Comparison of ENCODE assay signal across 8 cellular contexts in the genomic region with DNA sequence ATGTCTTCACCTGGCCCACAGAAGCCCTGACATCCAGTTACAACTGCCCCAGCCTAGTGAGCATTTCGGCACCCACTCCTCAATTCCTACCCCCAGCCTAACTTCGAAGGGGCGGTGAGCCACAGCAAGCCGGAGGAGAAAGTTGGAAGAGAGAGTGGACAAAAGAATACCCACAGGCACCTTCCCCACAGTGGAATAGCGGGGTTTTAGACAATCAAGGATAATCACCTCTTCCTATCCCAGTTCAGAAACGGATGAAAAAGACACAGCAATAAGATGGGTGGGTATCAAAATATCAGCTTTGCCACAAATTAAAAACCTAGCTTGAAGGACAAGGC. TPM values are rescaled to one million over a fixed set of nuclear protein-coding genes. Genes with fewer than 3 reads are reported as not detected.
DNase-seq lines count a peak whose midpoint lies in the region; ATAC-seq, FAIRE-seq and TF ChIP-seq lines count a peak whose summit lies in the region.

No MANE protein-coding gene starts in this region.

- no peak for DNase-seq in HFF-Myc (ENCODE audit: extremely low read depth, low read depth)
- no peak for DNase-seq in K562 (ENCODE audit: extremely low read depth in 1 of 4, low spot score in 3 of 4)
- no peak for DNase-seq in mesothelial cell of epicardium (ENCODE audit: low spot score in 2 of 2, unreplicated experiment in 2 of 2)
- DNase-seq in UCSD-AML1 (lab: John Stamatoyannopoulos, UW; ENCODE audit: unreplicated experiment): no peak
- DNase-seq in CD1c-positive myeloid dendritic cell (ENCODE audit: extremely low spot score): no peak
- DNase-seq in stimulated activated CD4-positive, alpha-beta T cell treated with anti-CD3 and anti-CD28 coated beads, Interleukin-4, amount 100 ng/mL, for 1 hour: no peak

- POLR2A ChIA-PET in K562 (lab: Yijun Ruan, JAX): interaction anchor here (0.8 to 4.2 kb wide), 4 partner anchors 11 to 293 kb away, joined by 3 to 27 read pairs (median 5); no protein-coding TSS in a partner anchor

- intact Hi-C loops in K562 (cut with micrococcal nuclease): loop anchor here (2.0 to 10.0 kb wide), 5 partner anchors 43 to 225 kb away; partner anchors contain the start of genes DIP2A and PCNT

- H3K27ac ChIP-seq in 22Rv1: peak overlapping the region; percentile 68
- H3K27ac ChIP-seq in K562 (ENCODE audit: extremely low read depth, low read depth, low read length): peak overlapping the region; percentile 90

- H3K9me1 ChIP-seq in K562 (ENCODE audit: control insufficient read depth, insufficient read depth, low read length): no peaks in the 10 kb centered on the region

- no peak for TF ChIP-seq POLR2A in K562 (conservative IDR thresholded peaks at IDR 0.05)

- H3K4me2 ChIP-seq in K562 (ENCODE audit: insufficient read depth, low read length): peak overlapping the region; percentile 95

- peaks cover 67% of the 10 kb centered on the region for H3K36me3 ChIP-seq in K562 (ENCODE audit: control insufficient read depth, insufficient read depth, low read length)

- peaks cover 32 to 36% of the 10 kb centered on the region in 2 experiments; a peak in 4 of 5 replicates for H3K4me1 ChIP-seq in K562 (replicated peaks in 1 of 2; ENCODE audit: control insufficient read depth in 2 of 2, insufficient read depth in 2 of 2, low read length in 2 of 2)

- CTCF ChIA-PET in K562 (lab: Yijun Ruan, JAX; ENCODE audit: low intra/inter-chr PET ratio): no interaction called here

- FAIRE-seq in K562 (lab: Jason Lieb, UNC): no peak

- no peak for ATAC-seq in K562
- no peak for ATAC-seq in GM18502 (IDR thresholded peaks at IDR 0.05; ENCODE audit: poor library complexity, unreplicated experiment)

- H3K36me3 Mint-ChIP-seq in mesothelial cell of epicardium: peaks cover 48% of the 10 kb centered on the region

- peaks cover 36% of the 10 kb centered on the region for H3K4me1 Mint-ChIP-seq in mesothelial cell of epicardium

- no peaks in the 10 kb centered on the region for H3K9me3 ChIP-seq in K562 (replicated peaks; ENCODE audit: control insufficient read depth, insufficient read depth, low read depth, low read length)

- H2AFZ ChIP-seq in K562 (ENCODE audit: low read depth, low read length): peak overlapping the region; percentile 91

- WGBS in K562 (ENCODE audit: insufficient coverage, low coverage, missing lambda C conversion rate): 27% methylated on average over 6 of the region's 6 CpGs

- TF ChIP-seq EP300 in K562 (IDR thresholded peaks at IDR 0.05; ENCODE audit: low read length): no peak

- no peaks in the 10 kb centered on the region for H3K27me3 Mint-ChIP-seq in mesothelial cell of epicardium (ENCODE audit: low read depth)

- H3K9ac ChIP-seq in K562 (ENCODE audit: insufficient read depth in 1 of 2, low read depth in 2 of 2, low read length in 2 of 2): peak overlapping the region; percentile 92 to 97

- H3K4me3 Mint-ChIP-seq in mesothelial cell of epicardium: peak overlapping the region; percentile 84

- peaks cover 9% of the 10 kb centered on the region for H3K9me3 Mint-ChIP-seq in mesothelial cell of epicardium

- H4K20me1 ChIP-seq in K562 (replicated peaks; ENCODE audit: control insufficient read depth, insufficient read depth, low read length): peaks cover 9% of the 10 kb centered on the region; the same call in 1 of the 2 replicates

- no peak for TF ChIP-seq CTCF in 22Rv1 (IDR thresholded peaks at IDR 0.05)
- TF ChIP-seq CTCF in HFF-Myc (IDR thresholded peaks at IDR 0.05; ENCODE audit: low read depth, low read length, missing control alignments): no peak
- TF ChIP-seq CTCF in K562 (IDR thresholded peaks at IDR 0.05 in 2 of 3, conservative IDR thresholded peaks at IDR 0.05 in 1 of 3; ENCODE audit: insufficient read depth in 2 of 3, low read depth in 1 of 3, low read length in 3 of 3): no peak
- no peak for TF ChIP-seq CTCF in mesothelial cell of epicardium (IDR thresholded peaks at IDR 0.05; ENCODE audit: unreplicated experiment)

- H3K27me3 ChIP-seq in K562 (ENCODE audit: control insufficient read depth in 2 of 2, insufficient read depth in 2 of 2, low read length in 2 of 2): no peaks in the 10 kb centered on the region

- H3K27ac Mint-ChIP-seq in mesothelial cell of epicardium: peak overlapping the region; percentile 28

- peaks cover 94% of the 10 kb centered on the region for H3K79me2 ChIP-seq in K562 (ENCODE audit: control insufficient read depth, insufficient read depth, low read length)

- TF ChIP-seq RAD21 in K562 (CRISPR knock-in tag; conservative IDR thresholded peaks at IDR 0.05 in 1 of 2, IDR thresholded peaks at IDR 0.05 in 1 of 2): no peak

- H3K4me3 ChIP-seq in HFF-Myc (replicated peaks; ENCODE audit: low read depth, low read length) (peak overlapping the region; percentile 52), K562 (peak overlapping the region; percentile 72)

- BruUV-seq in K562 (replicated peaks; lab: Mats Ljungman, UMichigan): no TSS peak

- in situ Hi-C loops in K562 (cut with MboI): no loop called here

RNA-seq across cellular contexts. Expression of gene LSS, which starts 1.3 kb away (rescaled TPM):
- 322 and 719 TPM in 2 replicates for total RNA-seq in K562 (2011; cell fraction: chromatin; rRNA removed; ENCODE audit: low replicate concordance)
- total RNA-seq in K562 (2011; cell fraction: nucleolus; rRNA removed): 292 and 343 TPM in 2 replicates
- 326 and 359 TPM in 2 replicates for total RNA-seq in K562 (2011; cell fraction: nucleoplasm; rRNA removed)
- total RNA-seq in K562 (2014; rRNA removed) (56.4 and 67.6 TPM in 2 replicates), K562 (2014; rRNA removed; fragmentation: Illumina TruSeq; extraction: Trizol) (10.6 and 15.1 TPM in 2 replicates), K562 (2015; rRNA removed; fragmentation: Illumina TruSeq; extraction: Trizol) (29.6 and 29.8 TPM in 2 replicates), K562 (2021) (87.9 and 89.5 TPM in 2 replicates), mesothelial cell of epicardium (78.2 to 85.8 TPM (median 80.6 TPM) in 3 replicates)
- polyA plus RNA-seq in K562 (2011; rRNA removed) (81.3 and 221 TPM in 2 replicates), K562 (2014; fragmentation: Illumina TruSeq; extraction: Trizol) (37.4 and 43.3 TPM in 2 replicates), K562 (2014; fragmentation: Nextera tagmentation; extraction: Ambion mirVana) (1 to 10 TPM; 2.2 to 2.7 TPM), K562 (2014; rRNA removed) (58.2 and 80.7 TPM in 2 replicates)
- polyA plus RNA-seq in K562 (2011; cell fraction: cytosol; rRNA removed): 98.8 and 159 TPM in 2 replicates
- polyA plus RNA-seq in K562 (2011; cell fraction: nucleus; rRNA removed): 739 and 1,169 TPM in 2 replicates
- 51.7 and 64.9 TPM in 2 replicates for polyA plus RNA-seq in K562 (2012)
- polyA minus RNA-seq in K562 (2011; rRNA and poly(A)+ RNA removed): 117 and 159 TPM in 2 replicates
- polyA minus RNA-seq in K562 (2011; cell fraction: cytosol; rRNA and poly(A)+ RNA removed): 32.4 and 62.6 TPM in 2 replicates
- 91.6 and 197 TPM in 2 replicates for polyA minus RNA-seq in K562 (2011; cell fraction: nucleus; rRNA and poly(A)+ RNA removed)

RNA-seq across cellular contexts. Expression of gene SPATC1L, which starts 45.6 kb away (rescaled TPM):
- total RNA-seq in K562 (2011; cell fraction: chromatin; rRNA removed; ENCODE audit: low replicate concordance): 20.1 and 44.2 TPM in 2 replicates
- total RNA-seq in K562 (2011; cell fraction: nucleolus; rRNA removed): 39.1 and 40.0 TPM in 2 replicates
- 28.1 and 28.7 TPM in 2 replicates for total RNA-seq in K562 (2011; cell fraction: nucleoplasm; rRNA removed)
- total RNA-seq in K562 (2014; rRNA removed): 63.7 and 104 TPM in 2 replicates
- 10.4 and 12.6 TPM in 2 replicates for total RNA-seq in K562 (2014; rRNA removed; fragmentation: Illumina TruSeq; extraction: Trizol)
- total RNA-seq in K562 (2015; rRNA removed; fragmentation: Illumina TruSeq; extraction: Trizol): 29.7 and 31.9 TPM in 2 replicates
- total RNA-seq in K562 (2021): 118 and 121 TPM in 2 replicates
- polyA plus RNA-seq in K562 (2011; rRNA removed): 6.7 and 23.0 TPM in 2 replicates
- 22.2 and 53.4 TPM in 2 replicates for polyA plus RNA-seq in K562 (2011; cell fraction: cytosol; rRNA removed)
- 41.7 and 48.0 TPM in 2 replicates for polyA plus RNA-seq in K562 (2011; cell fraction: nucleus; rRNA removed)
- polyA plus RNA-seq in K562 (2012): 94.4 and 104 TPM in 2 replicates
- polyA plus RNA-seq in K562 (2014; fragmentation: Illumina TruSeq; extraction: Trizol): 38.3 and 84.8 TPM in 2 replicates
- polyA plus RNA-seq in K562 (2014; fragmentation: Nextera tagmentation; extraction: Ambion mirVana): under 1 TPM in 1 of 2 experiments, not detected in 1; 0.14 TPM
- polyA plus RNA-seq in K562 (2014; rRNA removed): 40.6 and 50.4 TPM in 2 replicates
- polyA minus RNA-seq in K562 (2011; rRNA and poly(A)+ RNA removed): 4.8 and 6.1 TPM in 2 replicates
- 45.0 and 94.2 TPM in 2 replicates for polyA minus RNA-seq in K562 (2011; cell fraction: cytosol; rRNA and poly(A)+ RNA removed)
- polyA minus RNA-seq in K562 (2011; cell fraction: nucleus; rRNA and poly(A)+ RNA removed): 10.6 and 16.9 TPM in 2 replicates
- 27.5 to 28.1 TPM (median 27.6 TPM) in 3 replicates for total RNA-seq in mesothelial cell of epicardium

RNA-seq across cellular contexts. Expression of gene MCM3AP, which starts 55.5 kb away (rescaled TPM):
- 521 and 755 TPM in 2 replicates for total RNA-seq in K562 (2011; cell fraction: chromatin; rRNA removed; ENCODE audit: low replicate concordance)
- total RNA-seq in K562 (2011; cell fraction: nucleolus; rRNA removed): 321 and 328 TPM in 2 replicates
- 365 and 369 TPM in 2 replicates for total RNA-seq in K562 (2011; cell fraction: nucleoplasm; rRNA removed)
- total RNA-seq in K562 (2014; rRNA removed) (98.9 and 106 TPM in 2 replicates), K562 (2014; rRNA removed; fragmentation: Illumina TruSeq; extraction: Trizol) (69.2 and 73.1 TPM in 2 replicates), K562 (2015; rRNA removed; fragmentation: Illumina TruSeq; extraction: Trizol) (65.1 and 80.9 TPM in 2 replicates), K562 (2021) (154 and 179 TPM in 2 replicates), mesothelial cell of epicardium (138 to 150 TPM (median 139 TPM) in 3 replicates)
- polyA plus RNA-seq in K562 (2011; rRNA removed) (60.4 and 69.6 TPM in 2 replicates), K562 (2014; fragmentation: Illumina TruSeq; extraction: Trizol) (65.9 and 75.9 TPM in 2 replicates), K562 (2014; fragmentation: Nextera tagmentation; extraction: Ambion mirVana) (1 to 10 TPM; 6.5 to 9.1 TPM), K562 (2014; rRNA removed) (75.4 and 82.8 TPM in 2 replicates)
- polyA plus RNA-seq in K562 (2011; cell fraction: cytosol; rRNA removed): 46.8 and 52.9 TPM in 2 replicates
- polyA plus RNA-seq in K562 (2011; cell fraction: nucleus; rRNA removed): 172 and 195 TPM in 2 replicates
- polyA plus RNA-seq in K562 (2012): 67.7 and 73.1 TPM in 2 replicates
- polyA minus RNA-seq in K562 (2011; rRNA and poly(A)+ RNA removed): 102 and 106 TPM in 2 replicates
- polyA minus RNA-seq in K562 (2011; cell fraction: cytosol; rRNA and poly(A)+ RNA removed): 116 and 119 TPM in 2 replicates
- polyA minus RNA-seq in K562 (2011; cell fraction: nucleus; rRNA and poly(A)+ RNA removed): 122 and 182 TPM in 2 replicates

RNA-seq across cellular contexts. Expression of gene YBEY, which starts 56.2 kb away (rescaled TPM):
- total RNA-seq in K562 (2011; cell fraction: chromatin; rRNA removed; ENCODE audit: low replicate concordance): 18.6 and 19.3 TPM in 2 replicates
- total RNA-seq in K562 (2011; cell fraction: nucleolus; rRNA removed): 15.7 and 16.2 TPM in 2 replicates
- total RNA-seq in K562 (2011; cell fraction: nucleoplasm; rRNA removed): 18.8 and 20.2 TPM in 2 replicates
- total RNA-seq in K562 (2014; rRNA removed): 10.7 and 12.4 TPM in 2 replicates
- 12.4 and 14.0 TPM in 2 replicates for total RNA-seq in K562 (2014; rRNA removed; fragmentation: Illumina TruSeq; extraction: Trizol)
- 14.3 and 15.6 TPM in 2 replicates for total RNA-seq in K562 (2015; rRNA removed; fragmentation: Illumina TruSeq; extraction: Trizol)
- total RNA-seq in K562 (2021): 10.5 and 10.7 TPM in 2 replicates
- polyA plus RNA-seq in K562 (2011; rRNA removed): 9.9 and 15.9 TPM in 2 replicates
- polyA plus RNA-seq in K562 (2011; cell fraction: cytosol; rRNA removed): 8.1 and 10.3 TPM in 2 replicates
- 6.9 and 7.3 TPM in 2 replicates for polyA plus RNA-seq in K562 (2011; cell fraction: nucleus; rRNA removed)
- 13.9 and 16.0 TPM in 2 replicates for polyA plus RNA-seq in K562 (2012)
- 14.1 and 14.7 TPM in 2 replicates for polyA plus RNA-seq in K562 (2014; fragmentation: Illumina TruSeq; extraction: Trizol)
- polyA plus RNA-seq in K562 (2014; fragmentation: Nextera tagmentation; extraction: Ambion mirVana): 1 to 10 TPM; 6.4 to 9.4 TPM
- polyA plus RNA-seq in K562 (2014; rRNA removed): 28.0 and 39.6 TPM in 2 replicates
- 7.3 and 8.3 TPM in 2 replicates for polyA minus RNA-seq in K562 (2011; rRNA and poly(A)+ RNA removed)
- polyA minus RNA-seq in K562 (2011; cell fraction: cytosol; rRNA and poly(A)+ RNA removed): 2.5 and 5.2 TPM in 2 replicates
- polyA minus RNA-seq in K562 (2011; cell fraction: nucleus; rRNA and poly(A)+ RNA removed): 4.6 and 6.9 TPM in 2 replicates
- total RNA-seq in mesothelial cell of epicardium: 17.2 to 18.4 TPM (median 17.7 TPM) in 3 replicates
